ENCODE assay signal across 2 cellular contexts in the genomic region with DNA sequence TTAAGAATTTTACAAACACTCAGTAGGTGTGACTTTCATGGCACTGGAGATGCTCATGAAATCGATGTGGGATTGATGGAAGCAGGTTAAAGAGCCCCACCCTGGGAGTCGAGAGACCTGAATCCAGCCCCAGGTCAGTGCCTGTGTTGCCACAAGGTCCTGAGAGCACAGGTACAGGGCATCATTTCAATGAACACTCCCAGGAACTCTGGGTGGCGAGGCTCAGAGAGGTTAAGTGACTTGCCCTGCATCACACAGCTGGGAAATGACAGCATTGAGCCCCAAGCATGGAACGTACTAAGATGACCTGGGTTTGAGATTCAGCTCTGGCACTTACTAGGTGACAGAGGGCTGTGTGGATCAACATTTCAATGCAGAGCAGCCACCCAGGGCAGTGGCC.
TF ChIP-seq lines count a peak whose summit lies in the region.

No MANE protein-coding gene starts in this region.

TF ChIP-seq in HepG2, 621 proteins besides CTCF, POLR2A, EP300 and RAD21:
- TF ChIP-seq ZNF768 (CRISPR knock-in tag; IDR thresholded peaks at IDR 0.05) = peak; percentile 83
- TF ChIP-seq, protein P1, sequence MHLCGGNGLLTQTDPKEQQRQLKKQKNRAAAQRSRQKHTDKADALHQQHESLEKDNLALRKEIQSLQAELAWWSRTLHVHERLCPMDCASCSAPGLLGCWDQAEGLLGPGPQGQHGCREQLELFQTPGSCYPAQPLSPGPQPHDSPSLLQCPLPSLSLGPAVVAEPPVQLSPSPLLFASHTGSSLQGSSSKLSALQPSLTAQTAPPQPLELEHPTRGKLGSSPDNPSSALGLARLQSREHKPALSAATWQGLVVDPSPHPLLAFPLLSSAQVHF (CRISPR knock-in tag; IDR thresholded peaks at IDR 0.05) = no peak

TF ChIP-seq in K562, 482 proteins besides CTCF, POLR2A, EP300 and RAD21:
- TF ChIP-seq GABPA (tag; conservative IDR thresholded peaks at IDR 0.05; ENCODE audit: low read depth) = no peak
- peak; percentile 66 for TF ChIP-seq ZFP36 (IDR thresholded peaks at IDR 0.05; ENCODE audit: low read depth, low read length, partially characterized antibody)
- 0 out of 2 replicates have a peak, but pooled peaks have one; percentile 9 for TF ChIP-seq BCOR (IDR thresholded peaks at IDR 0.05)
- peak; percentile 40 for TF ChIP-seq RBM25 (IDR thresholded peaks at IDR 0.05; ENCODE audit: low read depth, low read length, severe bottlenecking)
- TF ChIP-seq THRA (IDR thresholded peaks at IDR 0.05) = no peak
